ENCODE assay signal across 9 cellular contexts in genomic region chr11:20443596-20443995, GRCh38. TPM values are rescaled to one million over a fixed set of nuclear protein-coding genes. Genes with fewer than 3 reads are reported as not detected.
DNase-seq lines count a peak whose midpoint lies in the region; ATAC-seq and TF ChIP-seq lines count a peak whose summit lies in the region.
"Had no signal": no experiment of that assay in that cellular context is flagged by ENCODE, and none has a peak within 500 bp of the region (broad histone marks: within the 10 kb centered on the region; RNA-seq: fewer than 3 reads in every experiment).

No MANE protein-coding gene starts in this region.

- WGBS in heart right ventricle, 2 donors: 70 to 73% methylated on average over 3 of the region's 3 CpGs

- DNase-seq in DND-41 (no peak), Karpas-422 (peak; percentile 64), astrocyte of the hippocampus (ENCODE audit: low read depth, low spot score) (peak; percentile 28), medulla oblongata (ENCODE audit: extremely low spot score) (peak; percentile 65), NCI-H2171 (lab: John Stamatoyannopoulos, UW) (no peak), heart right ventricle (no peak)
- DNase-seq in activated naive CD8-positive, alpha-beta T cell treated with anti-CD3 and anti-CD28 coated beads, Interleukin-2, amount 50 U/mL, for 24 hours: no peak
- DNase-seq: activated CD4-positive, alpha-beta T cell treated with anti-CD3 and anti-CD28 coated beads, Interleukin-2, amount 10 ng/mL, durations not matched to agents 24 days and 14 days had no signal

- peaks cover 37% of the 10 kb centered on the region for H3K36me3 ChIP-seq in DND-41 (ENCODE audit: insufficient read depth, low read length)
- peaks cover 16% of the 10 kb centered on the region; the same call in 1 of the 2 replicates for H3K36me3 ChIP-seq in Karpas-422 (ENCODE audit: insufficient read depth, low read length)
- peaks cover 0 to 3% (median 0%) of the 10 kb centered on the region in 9 donors for H3K36me3 ChIP-seq in heart right ventricle

- H3K9me2 ChIP-seq in Karpas-422 (replicated peaks; ENCODE audit: insufficient read depth, low read length): no peaks in the 10 kb centered on the region

- no peaks in the 10 kb centered on the region for H3K9me3 Mint-ChIP-seq in activated naive CD8-positive, alpha-beta T cell treated with anti-CD3 and anti-CD28 coated beads, Interleukin-2, amount 50 U/mL, for 24 hours
- H3K9me3 Mint-ChIP-seq: activated CD4-positive, alpha-beta T cell treated with anti-CD3 and anti-CD28 coated beads, Interleukin-2, amount 10 ng/mL, durations not matched to agents 24 days and 14 days had no signal

- H3K36me3 Mint-ChIP-seq in activated naive CD8-positive, alpha-beta T cell treated with anti-CD3 and anti-CD28 coated beads, Interleukin-2, amount 50 U/mL, for 24 hours (ENCODE audit: low read depth): peaks cover 33% of the 10 kb centered on the region

- H3K27me3 ChIP-seq in DND-41 (ENCODE audit: insufficient read depth, low read length, poor library complexity): no peaks in the 10 kb centered on the region
- no peaks in the 10 kb centered on the region for H3K27me3 ChIP-seq in Karpas-422 (ENCODE audit: low read length)
- no peaks in the 10 kb centered on the region for H3K27me3 ChIP-seq in heart right ventricle

- H3K79me2 ChIP-seq in DND-41 (ENCODE audit: insufficient read depth, low read length) (0 out of 2 replicates have a peak, but pooled peaks cover 4% of the 10 kb centered on the region), Karpas-422 (ENCODE audit: low read length) (peaks cover 82% of the 10 kb centered on the region)

- H3K4me1 Mint-ChIP-seq in activated naive CD8-positive, alpha-beta T cell treated with anti-CD3 and anti-CD28 coated beads, Interleukin-2, amount 50 U/mL, for 24 hours: no peaks in the 10 kb centered on the region

- H2AFZ ChIP-seq in DND-41 (ENCODE audit: low read depth, low read length) (no peak overlapping the region), Karpas-422 (ENCODE audit: low read length) (no peak overlapping the region)

- TF ChIP-seq CTCF in DND-41 (IDR thresholded peaks at IDR 0.05; ENCODE audit: borderline replicate concordance, extremely low read depth, low read length, poor library complexity, severe bottlenecking): peak; percentile 47
- TF ChIP-seq CTCF in heart right ventricle (IDR thresholded peaks at IDR 0.05): peak in 4 of 9 donors; percentile 20 to 36 (median 28)

- no peak overlapping the region for H3K4me3 ChIP-seq in DND-41 (ENCODE audit: low read depth in 1 of 2, low read length in 2 of 2)
- no peak overlapping the region for H3K4me3 ChIP-seq in Karpas-422 (ENCODE audit: low read length)
- no peak overlapping the region for H3K4me3 ChIP-seq in heart right ventricle

- ATAC-seq in DND-41 (ENCODE audit: insufficient read depth, low read depth) (peak; percentile 56; the same call in 1 of the 3 replicates), GM19395 (IDR thresholded peaks at IDR 0.05; ENCODE audit: unreplicated experiment) (no peak), heart right ventricle (no peak)
- no peak for ATAC-seq in activated naive CD8-positive, alpha-beta T cell treated with anti-CD3 and anti-CD28 coated beads, Interleukin-2, amount 50 U/mL, for 24 hours

- H3K9ac ChIP-seq in DND-41 (ENCODE audit: low read depth, low read length) (no peak overlapping the region), Karpas-422 (ENCODE audit: low read length) (no peak overlapping the region)

- intact Hi-C loops in heart right ventricle (cut with DNase I): no loop called here

- no peak overlapping the region for H3K4me3 Mint-ChIP-seq in activated naive CD8-positive, alpha-beta T cell treated with anti-CD3 and anti-CD28 coated beads, Interleukin-2, amount 50 U/mL, for 24 hours
- H3K4me3 Mint-ChIP-seq: activated CD4-positive, alpha-beta T cell treated with anti-CD3 and anti-CD28 coated beads, Interleukin-2, amount 10 ng/mL, durations not matched to agents 24 days and 14 days had no signal

- H3K9me3 ChIP-seq in DND-41 (ENCODE audit: insufficient read depth, low read length, severe bottlenecking) (no peaks in the 10 kb centered on the region), Karpas-422 (ENCODE audit: low read length) (no peaks in the 10 kb centered on the region), heart right ventricle (no peaks in the 10 kb centered on the region)

- H3K27ac ChIP-seq in DND-41 (ENCODE audit: low read length) (no peak overlapping the region), Karpas-422 (ENCODE audit: low read length) (no peak overlapping the region), heart right ventricle (no peak overlapping the region)

- H3K27ac Mint-ChIP-seq in activated naive CD8-positive, alpha-beta T cell treated with anti-CD3 and anti-CD28 coated beads, Interleukin-2, amount 50 U/mL, for 24 hours: no peak overlapping the region
- H3K27ac Mint-ChIP-seq: activated CD4-positive, alpha-beta T cell treated with anti-CD3 and anti-CD28 coated beads, Interleukin-2, amount 10 ng/mL, durations not matched to agents 24 days and 14 days had no signal

- H4K20me1 ChIP-seq in DND-41 (ENCODE audit: insufficient read depth, low read length) (peaks cover 9% of the 10 kb centered on the region), Karpas-422 (ENCODE audit: insufficient read depth, low read depth, low read length) (no peaks in the 10 kb centered on the region)

- no peak overlapping the region for H3K4me2 ChIP-seq in DND-41 (ENCODE audit: insufficient read depth, low read length)
- H3K4me2 ChIP-seq in Karpas-422 (ENCODE audit: low read depth, low read length, poor library complexity, severe bottlenecking): no peak overlapping the region

- H3K27me3 Mint-ChIP-seq in activated naive CD8-positive, alpha-beta T cell treated with anti-CD3 and anti-CD28 coated beads, Interleukin-2, amount 50 U/mL, for 24 hours: no peaks in the 10 kb centered on the region
- H3K27me3 Mint-ChIP-seq: activated CD4-positive, alpha-beta T cell treated with anti-CD3 and anti-CD28 coated beads, Interleukin-2, amount 10 ng/mL, durations not matched to agents 24 days and 14 days had no signal

- no peaks in the 10 kb centered on the region for H3K4me1 ChIP-seq in DND-41 (ENCODE audit: insufficient read depth, low read length)
- H3K4me1 ChIP-seq in Karpas-422 (ENCODE audit: low read length): no peaks in the 10 kb centered on the region
- H3K4me1 ChIP-seq in heart right ventricle: no peaks in the 10 kb centered on the region

RNA-seq across cellular contexts. Expression of gene PRMT3, which starts 56.1 kb away (rescaled TPM):
- 37.7 and 39.6 TPM in 2 replicates for total RNA-seq in Karpas-422 (2014; rRNA removed; shearing (Covaris generic); ENCODE audit: low replicate concordance)
- total RNA-seq in heart right ventricle: 10 to 100 TPM in 8 of 10 donors, 1 to 10 TPM in 2; 9.2 to 16.3 (median 11.7) TPM
- 1 to 10 TPM; 7.3 to 8.8 TPM for polyA plus RNA-seq in heart right ventricle

Comparison
In these comparisons a context has a peak if more than half of its experiments do, and no peak if none do; other contexts are left out.
1. DNase-seq: peak in Karpas-422 (single experiment), astrocyte of the hippocampus (single experiment) and medulla oblongata (single experiment); none in DND-41 (single experiment), NCI-H2171 (single experiment), heart right ventricle (0 of 2) and activated naive CD8-positive, alpha-beta T cell treated with anti-CD3 and anti-CD28 coated beads, Interleukin-2, amount 50 U/mL, for 24 hours (single experiment).